ENCODE assay signal across 1 cellular context in the genomic region with DNA sequence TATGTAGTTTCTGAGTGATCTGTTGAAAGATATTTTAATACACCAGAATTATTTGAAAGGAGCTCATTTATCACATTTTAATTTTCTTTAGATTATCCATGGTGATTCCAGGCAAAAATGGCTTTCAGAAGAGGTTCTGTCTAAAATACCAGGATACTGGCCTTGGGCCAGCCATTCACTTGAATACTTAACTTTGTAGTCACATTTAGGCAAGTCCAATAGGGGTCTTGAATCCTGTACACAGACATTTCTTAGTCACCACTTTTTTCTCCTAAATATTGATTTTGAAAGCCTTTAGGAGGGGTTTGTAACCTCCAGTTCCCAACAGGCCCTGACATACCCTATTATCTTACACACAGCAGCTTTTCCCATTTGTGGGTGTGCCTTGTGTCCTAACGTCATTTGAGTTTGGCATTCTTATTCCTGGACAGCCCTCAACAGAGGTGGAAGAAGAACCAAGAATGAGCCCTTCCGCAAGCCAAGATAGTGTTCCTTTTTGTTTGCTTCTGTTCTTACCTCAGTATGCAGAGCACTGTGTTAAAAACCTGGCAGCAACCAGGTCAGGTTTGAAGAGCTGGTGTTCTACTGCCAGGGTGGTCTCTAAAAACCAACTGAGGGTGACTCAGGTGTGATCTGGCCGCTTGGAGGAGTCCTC.
TF ChIP-seq lines count a peak whose summit lies in the region.

No MANE protein-coding gene starts in this region.

TF ChIP-seq in SK-N-SH treated with all-trans-retinoic acid at 6 μM for 48 hours, 23 proteins besides CTCF, POLR2A, EP300 and RAD21 (continued from another document):
- TF ChIP-seq RARB (CRISPR knock-in tag; IDR thresholded peaks at IDR 0.05), result no peak
- no peak for TF ChIP-seq OSR1 (CRISPR knock-in tag; IDR thresholded peaks at IDR 0.05)
